22 cellular contexts compared by ENCODE assay signal in the genomic region with DNA sequence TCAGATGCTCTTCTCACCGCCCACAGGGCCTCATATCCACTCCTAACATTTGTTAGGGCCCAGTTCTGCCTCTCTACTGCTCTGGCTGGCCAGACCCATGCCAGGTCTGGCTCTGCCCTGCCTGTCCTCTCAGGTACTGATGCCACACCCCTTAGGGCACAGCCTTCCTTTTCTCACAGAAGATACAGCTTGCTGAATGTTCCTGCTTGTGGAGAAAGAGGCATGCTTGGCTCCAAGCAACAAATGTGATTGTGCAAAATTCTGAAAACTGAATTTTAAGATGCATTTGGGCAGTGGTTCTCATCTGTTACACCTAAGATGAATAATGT.
DNase-seq lines count a peak whose midpoint lies in the region; ATAC-seq and TF ChIP-seq lines count a peak whose summit lies in the region.
"Had no signal": no experiment of that assay in that cellular context is flagged by ENCODE, and none has a peak within 500 bp of the region (broad histone marks: within the 10 kb centered on the region; RNA-seq: fewer than 3 reads in every experiment).

No MANE protein-coding gene starts in this region.

- TF ChIP-seq POLR2A in esophagus muscularis mucosa (IDR thresholded peaks at IDR 0.05; ENCODE audit: low read depth) = no peak

- no peak for TF ChIP-seq EP300 in esophagus muscularis mucosa (IDR thresholded peaks at IDR 0.05)

- H3K36me3 Mint-ChIP-seq in nephron progenitor cell (ENCODE audit: low read depth) = peaks cover 11% of the 10 kb centered on the region
- H3K36me3 Mint-ChIP-seq: CD14-positive monocyte had no signal

- TF ChIP-seq CTCF in esophagus muscularis mucosa (IDR thresholded peaks at IDR 0.05) (no peak), nephron progenitor cell (IDR thresholded peaks at IDR 0.05) (no peak)

- no peaks in the 10 kb centered on the region for H3K27me3 ChIP-seq in esophagus muscularis mucosa
- no peaks in the 10 kb centered on the region for H3K27me3 ChIP-seq in skeletal muscle tissue (ENCODE audit: control insufficient read depth in 3 of 3, insufficient read depth in 3 of 3, low read length in 3 of 3)
- H3K27me3 ChIP-seq: SJCRH30 had no signal

- 88% methylated on average over 1 of the region's 1 CpG for WGBS in esophagus muscularis mucosa

- H3K27ac ChIP-seq in esophagus muscularis mucosa (replicated peaks in 1 of 4) (peak overlapping the region in 3 of 4 donors; percentile 17 to 19 (median 18)), skeletal muscle tissue (ENCODE audit: low read depth, low read length) (peak overlapping the region; percentile 73)
- H3K27ac ChIP-seq: 22Rv1, KMS-11, RWPE1, SJCRH30 had no signal

- H3K4me3 ChIP-seq in esophagus muscularis mucosa = no peak overlapping the region
- no peak overlapping the region for H3K4me3 ChIP-seq in skeletal muscle tissue (ENCODE audit: low read length in 3 of 3)
- H3K4me3 ChIP-seq: SJCRH30 had no signal

- H3K36me3 ChIP-seq in esophagus muscularis mucosa (peaks cover 27 to 92% (median 36%) of the 10 kb centered on the region in 4 donors), skeletal muscle tissue (ENCODE audit: control insufficient read depth in 3 of 3, insufficient read depth in 3 of 3, low read length in 3 of 3) (peaks cover 11 to 39% (median 14%) of the 10 kb centered on the region in 3 donors)
- H3K36me3 ChIP-seq: SJCRH30 had no signal

- intact Hi-C loops in Right ventricle myocardium superior (cut with DNase I) = loop anchor here (5.0 to 10.0 kb wide), 2 partner anchors 87 to 106 kb away; no protein-coding TSS in a partner anchor
- intact Hi-C loops in cardiac septum (cut with DNase I) = loop anchor here (5.0 kb wide), 1 partner anchor 126 kb away; no protein-coding TSS in a partner anchor
- intact Hi-C loops in esophagus muscularis mucosa (cut with DNase I) = no loop called here
- intact Hi-C loops in left colon (cut with DNase I, micrococcal nuclease) = no loop called here

- ATAC-seq in Right ventricle myocardium superior (ENCODE audit: poor library complexity) (no peak), left colon (peak; percentile 61), GM19455 (IDR thresholded peaks at IDR 0.05; ENCODE audit: unreplicated experiment) (no peak)
- ATAC-seq: HCT116, PC-3 had no signal

- H3K4me3 Mint-ChIP-seq in nephron progenitor cell = no peak overlapping the region
- H3K4me3 Mint-ChIP-seq: CD14-positive monocyte had no signal

- H3K9ac ChIP-seq in skeletal muscle tissue (ENCODE audit: low read depth in 1 of 3, low read length in 3 of 3) = no peak overlapping the region
- H3K9ac ChIP-seq: KMS-11 had no signal

- H3K4me1 Mint-ChIP-seq in nephron progenitor cell = peaks cover 26% of the 10 kb centered on the region

- H3K9me3 Mint-ChIP-seq in nephron progenitor cell = no peaks in the 10 kb centered on the region

- H3K4me1 ChIP-seq in esophagus muscularis mucosa (peaks cover 34 to 57% (median 44%) of the 10 kb centered on the region in 4 donors), skeletal muscle tissue (ENCODE audit: control insufficient read depth in 3 of 3, insufficient read depth in 3 of 3, low read length in 3 of 3) (peaks cover 5 to 8% (median 7%) of the 10 kb centered on the region in 3 donors)
- H3K4me1 ChIP-seq: SJCRH30 had no signal

- H3K27me3 Mint-ChIP-seq in nephron progenitor cell (ENCODE audit: low read depth, poor library complexity) = no peaks in the 10 kb centered on the region

- DNase-seq in Right ventricle myocardium superior (peak; percentile 51), cardiac septum (ENCODE audit: low spot score) (no peak), esophagus muscularis mucosa (ENCODE audit: extremely low spot score) (no peak), left colon (no peak), nephron progenitor cell (no peak), DMS153 (lab: John Stamatoyannopoulos, UW) (no peak)
- DNase-seq: DMS 273 treated with DMSO at 0.1 percent for 48 hours, GOT3, MV-4-11, NCI-H187, NCI-H2107, NCI-H226, NCI-H524 treated with DMSO at 0.1 percent for 48 hours, PC-3, SJCRH30 had no signal

- H3K9me3 ChIP-seq in esophagus muscularis mucosa (no peaks in the 10 kb centered on the region), skeletal muscle tissue (ENCODE audit: control insufficient read depth in 3 of 3, low read length in 3 of 3) (no peaks in the 10 kb centered on the region)
- H3K9me3 ChIP-seq: SJCRH30 had no signal

- no peak overlapping the region for H3K27ac Mint-ChIP-seq in nephron progenitor cell
- H3K27ac Mint-ChIP-seq: CD14-positive monocyte had no signal

Comparison
In these comparisons a context has a peak if more than half of its experiments do, and no peak if none do; other contexts are left out.
1. intact Hi-C loops: an anchor here in Right ventricle myocardium superior (5.0 to 10.0 kb wide) and cardiac septum (5.0 kb wide); none called in esophagus muscularis mucosa and left colon.